28 cellular contexts compared by ENCODE assay signal in genomic region chr22:40613025-40613424, GRCh38.
"Had no signal": no experiment of that assay in that cellular context is flagged by ENCODE, and none has a peak within 500 bp of the region (broad histone marks: within the 10 kb centered on the region; RNA-seq: fewer than 3 reads in every experiment).

No MANE protein-coding gene starts in this region.

- H3K27ac Mint-ChIP-seq: activated CD4-positive, alpha-beta memory T cell treated with anti-CD3 and anti-CD28 coated beads, Interleukin-2, amount 10 ng/mL, durations not matched to agents 7 days and 5 days; activated CD4-positive, alpha-beta T cell treated with anti-CD3 and anti-CD28 coated beads for 36 hours; activated naive CD4-positive, alpha-beta T cell treated with anti-CD3 and anti-CD28 coated beads, Interleukin-2, amount 10 ng/mL, durations not matched to agents 7 days and 5 days; T-cell had no signal

- H3K36me3 ChIP-seq: ascending aorta had no signal

- H3K9me3 Mint-ChIP-seq: activated CD4-positive, alpha-beta memory T cell treated with anti-CD3 and anti-CD28 coated beads, Interleukin-2, amount 10 ng/mL, durations not matched to agents 7 days and 5 days; central memory CD8-positive, alpha-beta T cell; T-cell had no signal

- H3K4me3 Mint-ChIP-seq: activated CD4-positive, alpha-beta memory T cell treated with anti-CD3 and anti-CD28 coated beads, Interleukin-2, amount 10 ng/mL, durations not matched to agents 7 days and 5 days; activated CD4-positive, alpha-beta T cell treated with anti-CD3 and anti-CD28 coated beads for 36 hours; activated naive CD4-positive, alpha-beta T cell treated with anti-CD3 and anti-CD28 coated beads, Interleukin-2, amount 10 ng/mL, durations not matched to agents 7 days and 5 days; central memory CD8-positive, alpha-beta T cell; T-cell had no signal

- H3K4me1 Mint-ChIP-seq: activated naive CD4-positive, alpha-beta T cell treated with anti-CD3 and anti-CD28 coated beads, Interleukin-2, amount 10 ng/mL, durations not matched to agents 7 days and 5 days had no signal

- H3K4me3 ChIP-seq: ascending aorta, body of pancreas, MG63, SK-N-MC had no signal

- H3K27me3 Mint-ChIP-seq: activated CD4-positive, alpha-beta memory T cell treated with anti-CD3 and anti-CD28 coated beads, Interleukin-2, amount 10 ng/mL, durations not matched to agents 7 days and 5 days; activated CD4-positive, alpha-beta T cell treated with anti-CD3 and anti-CD28 coated beads for 36 hours; activated naive CD4-positive, alpha-beta T cell treated with anti-CD3 and anti-CD28 coated beads, Interleukin-2, amount 10 ng/mL, durations not matched to agents 7 days and 5 days; central memory CD8-positive, alpha-beta T cell; T-cell had no signal

- H3K27ac ChIP-seq: ascending aorta, body of pancreas, SK-N-MC, VCaP had no signal

- DNase-seq: activated CD4-positive, alpha-beta memory T cell treated with anti-CD3 and anti-CD28 coated beads, Interleukin-2, amount 10 ng/mL, durations not matched to agents 7 days and 5 days; activated CD4-positive, alpha-beta T cell treated with anti-CD3 and anti-CD28 coated beads for 36 hours; activated CD4-positive, alpha-beta T cell treated with anti-CD3 and anti-CD28 coated beads, Interleukin-2, amount 50 U/mL, for 1 hour; activated gamma-delta T cell treated with Interleukin-2 at 50 U/mL for 16 hours; activated naive CD4-positive, alpha-beta T cell treated with anti-CD3 and anti-CD28 coated beads, Interleukin-2, amount 10 ng/mL, durations not matched to agents 7 days and 5 days; activated T-cell treated with anti-CD3 and anti-CD28 coated beads for 4 hours; activated T-cell treated with anti-CD3 and anti-CD28 coated beads, Interleukin-2, amount 50 U/mL, for 48 hours; amniotic stem cell; body of pancreas; MG63; MV-4-11; NCI-H1092 treated with DMSO at 0.1 percent for 48 hours; NCI-H1417 treated with DMSO at 0.1 percent for 48 hours; NCI-H1694; NCI-H2029; NCI-H2107; NCI-H2171 treated with DMSO at 0.1 percent for 48 hours; NCI-H345; NCI-H510A treated with DMSO at 0.1 percent for 48 hours; NCI-H69; NK-92 treated with Interleukin-12 subunit alpha and Interleukin-12 subunit beta, amount 100 ng/mL, for 24 hours; PC-3; SIG-M5; T-cell had no signal

- ATAC-seq: activated CD4-positive, alpha-beta T cell treated with anti-CD3 and anti-CD28 coated beads for 36 hours; PC-3; T-cell had no signal

- H3K9me3 ChIP-seq: ascending aorta, body of pancreas, MG63 had no signal

- H3K27me3 ChIP-seq: ascending aorta, body of pancreas, MG63 had no signal
